In genomic region chr2:38106420-38107182, GRCh38 we compare ENCODE assay signal across 9 cellular contexts. TPM values are rescaled to one million over a fixed set of nuclear protein-coding genes. Genes with fewer than 3 reads are reported as not detected.
A peak's percentile ranks its signal among the peaks of the same experiment; 100 is the strongest.
DNase-seq lines count a peak whose midpoint lies in the region; ATAC-seq and TF ChIP-seq lines count a peak whose summit lies in the region.
"Had no signal": no experiment of that assay in that cellular context is flagged by ENCODE, and none has a peak within 500 bp of the region (broad histone marks: within the 10 kb centered on the region; RNA-seq: fewer than 3 reads in every experiment).

No MANE protein-coding gene starts in this region.

- H3K4me1 Mint-ChIP-seq in WTC11, result peaks cover 39% of the 10 kb centered on the region

- H3K27me3 Mint-ChIP-seq in WTC11 (ENCODE audit: low read depth), result peaks cover 14% of the 10 kb centered on the region

- CTCF ChIA-PET in WTC11 (lab: Charles Lee), result interaction anchor here (0.5 to 3.3 kb wide), 9 partner anchors 9 to 475 kb away, joined by 3 to 39 read pairs (median 4); partner anchors contain the start of gene CYP1B1

- H3K4me3 Mint-ChIP-seq in WTC11, result no peak overlapping the region

- WGBS in testis, 2 donors, result 13 to 21% methylated on average over 8 of the region's 8 CpGs

- no peak for TF ChIP-seq CTCF in WTC11 (IDR thresholded peaks at IDR 0.05)
- TF ChIP-seq CTCF in left ventricle myocardium inferior (IDR thresholded peaks at IDR 0.05; ENCODE audit: borderline replicate concordance), result no peak
- TF ChIP-seq CTCF in testis (IDR thresholded peaks at IDR 0.05), result no peak

- peaks cover 19% of the 10 kb centered on the region for H3K9me3 Mint-ChIP-seq in WTC11

- ATAC-seq in WTC11 (peak; percentile 63), GM18867 (IDR thresholded peaks at IDR 0.05; ENCODE audit: unreplicated experiment) (no peak)

- H3K36me3 ChIP-seq in left ventricle myocardium inferior (no peaks in the 10 kb centered on the region), testis (ENCODE audit: low read depth, missing control alignments) (no peaks in the 10 kb centered on the region)
- H3K36me3 ChIP-seq: Peyer's patch had no signal

- H3K36me3 Mint-ChIP-seq in WTC11, result peaks cover 9% of the 10 kb centered on the region; the same call in 1 of the 2 replicates

- H3K4me1 ChIP-seq in left ventricle myocardium inferior (peaks cover 21% of the 10 kb centered on the region), testis (peaks cover 18% of the 10 kb centered on the region)
- H3K4me1 ChIP-seq: Peyer's patch had no signal

- H3K27me3 ChIP-seq in left ventricle myocardium inferior (ENCODE audit: low read depth) (no peaks in the 10 kb centered on the region), testis (no peaks in the 10 kb centered on the region)
- H3K27me3 ChIP-seq: Peyer's patch had no signal

- TF ChIP-seq POLR2A in testis (IDR thresholded peaks at IDR 0.05), result no peak

- H3K4me3 ChIP-seq in left ventricle myocardium inferior (no peak overlapping the region), testis (no peak overlapping the region)
- H3K4me3 ChIP-seq: Peyer's patch had no signal

- DNase-seq in SKM-1 treated with dmso at 0.1 percent for 144 hours (lab: John Stamatoyannopoulos, UW; ENCODE audit: unreplicated experiment) (peak; percentile 15), SKM-1 (lab: John Stamatoyannopoulos, UW; ENCODE audit: unreplicated experiment) (no peak), WTC11 (ENCODE audit: low spot score) (no peak), left ventricle myocardium inferior (no peak), testis (peak; percentile 35), NCI-H526 (lab: John Stamatoyannopoulos, UW) (no peak), retina (no peak)
- DNase-seq: Peyer's patch had no signal

- H3K9me3 ChIP-seq in left ventricle myocardium inferior (replicated peaks) (peaks cover 15% of the 10 kb centered on the region), testis (no peaks in the 10 kb centered on the region)
- H3K9me3 ChIP-seq: Peyer's patch had no signal

- POLR2A ChIA-PET in WTC11 (lab: Charles Lee), result interaction anchor here (1.7 to 2.6 kb wide), 2 partner anchors 10 to 30 kb away, joined by 4 to 5 read pairs; no protein-coding TSS in a partner anchor

- H3K27ac Mint-ChIP-seq in WTC11, result peak overlapping the region; percentile 91

- intact Hi-C loops in left ventricle myocardium inferior (cut with micrococcal nuclease) (no loop called here), testis (cut with DNase I; ENCODE audit: low total_unique reads) (no loop called here)

- peak overlapping the region; percentile 76 for H3K27ac ChIP-seq in left ventricle myocardium inferior (replicated peaks)
- H3K27ac ChIP-seq in testis, result peak overlapping the region; percentile 82 to 88

TF ChIP-seq in WTC11, 78 proteins besides CTCF, POLR2A, EP300 and RAD21:
- TF ChIP-seq NR2C2 (CRISPR knock-in tag; IDR thresholded peaks at IDR 0.05) (no peak), ZBTB43 (CRISPR knock-in tag; IDR thresholded peaks at IDR 0.05) (no peak), SMAD3 (CRISPR knock-in tag; IDR thresholded peaks at IDR 0.05; ENCODE audit: borderline replicate concordance) (no peak), SOX15 (CRISPR knock-in tag; IDR thresholded peaks at IDR 0.05) (no peak), ZNF281 (CRISPR knock-in tag; IDR thresholded peaks at IDR 0.05) (no peak), HMGA2 (CRISPR knock-in tag; IDR thresholded peaks at IDR 0.05) (no peak), IRF2 (CRISPR knock-in tag; IDR thresholded peaks at IDR 0.05; ENCODE audit: borderline replicate concordance, low read depth) (no peak), TP53 (CRISPR knock-in tag; IDR thresholded peaks at IDR 0.05) (no peak), CREB1 (CRISPR knock-in tag; IDR thresholded peaks at IDR 0.05) (no peak), FOXK1 (CRISPR knock-in tag; IDR thresholded peaks at IDR 0.05) (no peak), ATF3 (CRISPR knock-in tag; conservative IDR thresholded peaks at IDR 0.05) (no peak), CBFB (CRISPR knock-in tag; IDR thresholded peaks at IDR 0.05; ENCODE audit: low read depth) (no peak), CDX4 (CRISPR knock-in tag; IDR thresholded peaks at IDR 0.05; ENCODE audit: borderline replicate concordance) (no peak), GABPB1 (CRISPR knock-in tag; IDR thresholded peaks at IDR 0.05) (no peak), ESRRA (CRISPR knock-in tag; IDR thresholded peaks at IDR 0.05; ENCODE audit: borderline replicate concordance) (no peak), RORB (CRISPR knock-in tag; IDR thresholded peaks at IDR 0.05) (no peak), ZNF263 (CRISPR knock-in tag; IDR thresholded peaks at IDR 0.05; ENCODE audit: low read depth) (no peak)

RNA-seq across cellular contexts. Expression of gene CYP1B1, which starts 30.6 kb away (rescaled TPM):
- total RNA-seq in WTC11 (2021) (2.9 to 4.2 TPM (median 4.1 TPM) in 3 replicates), left ventricle myocardium inferior (17.7 TPM), testis (10 to 100 TPM; 14.3 to 36.9 TPM)
- 18.5 TPM for polyA plus RNA-seq in testis (ENCODE audit: insufficient read depth, low read depth, low replicate concordance)

Comparison
In these comparisons a context has a peak if more than half of its experiments do, and no peak if none do; other contexts are left out.
1. DNase-seq: peak in SKM-1 treated with dmso at 0.1 percent for 144 hours (single experiment) and testis (single experiment); none in SKM-1 (single experiment), WTC11 (single experiment), left ventricle myocardium inferior (single experiment), NCI-H526 (0 of 2) and retina (single experiment).